In genomic region chr1:204419064-204419403, GRCh38 we compare ENCODE assay signal across 11 cellular contexts. TPM values are rescaled to one million over a fixed set of nuclear protein-coding genes. Genes with fewer than 3 reads are reported as not detected.
DNase-seq lines count a peak whose midpoint lies in the region; ATAC-seq, FAIRE-seq and TF ChIP-seq lines count a peak whose summit lies in the region.
"Had no signal": no experiment of that assay in that cellular context is flagged by ENCODE, and none has a peak within 500 bp of the region (broad histone marks: within the 10 kb centered on the region; RNA-seq: fewer than 3 reads in every experiment).

No MANE protein-coding gene starts in this region.

- DNase-seq in NCI-H2029 treated with DMSO at 0.1 percent for 48 hours (lab: John Stamatoyannopoulos, UW) (peak; percentile 17), epithelial cell of prostate (ENCODE audit: low read depth, low spot score) (no peak), pancreas (peak in 1 of 6 donors; percentile 31), GF-D8 (lab: John Stamatoyannopoulos, UW) (no peak)
- DNase-seq: CD8-positive, alpha-beta T cell had no signal

- intact Hi-C loops in pancreas (cut with DNase I) = no loop called here

- H3K27me3 ChIP-seq in BLaER1 treated with 17β-estradiol and CSF1 and Interleukin-3, amounts not matched to agents 10 nM and 100 nM = no peaks in the 10 kb centered on the region
- H3K27me3 ChIP-seq in pancreas = no peaks in the 10 kb centered on the region

- H4K20me1 ChIP-seq in BLaER1 treated with 17β-estradiol and CSF1 and Interleukin-3, amounts not matched to agents 10 nM and 100 nM = no peaks in the 10 kb centered on the region; a peak in 1 of 22 replicates

- FAIRE-seq in pancreas (lab: Jason Lieb, UNC) = no peak

- H3K27ac ChIP-seq in BLaER1 treated with 17β-estradiol and CSF1 and Interleukin-3, amounts not matched to agents 10 nM and 100 nM = 0 out of 22 replicates have a peak overlapping the region, but pooled peaks of 1 of the 11 experiments have one; percentile 3
- H3K27ac ChIP-seq in epithelial cell of prostate (peak overlapping the region; percentile 93), pancreas (peak overlapping the region; percentile 10 to 87 (median 62))

- TF ChIP-seq CTCF in pancreas (IDR thresholded peaks at IDR 0.05) = no peak

- no peak overlapping the region for H3K9ac ChIP-seq in BLaER1 treated with 17β-estradiol and CSF1 and Interleukin-3, amounts not matched to agents 10 nM and 100 nM

- H3K4me3 ChIP-seq in BLaER1 treated with 17β-estradiol and CSF1 and Interleukin-3, amounts not matched to agents 10 nM and 100 nM = no peak overlapping the region
- no peak overlapping the region for H3K4me3 ChIP-seq in pancreas
- H3K4me3 ChIP-seq: lung had no signal

- peaks cover 24 to 40% (median 30%) of the 10 kb centered on the region in 11 experiments for H3K36me3 ChIP-seq in BLaER1 treated with 17β-estradiol and CSF1 and Interleukin-3, amounts not matched to agents 10 nM and 100 nM
- H3K36me3 ChIP-seq in pancreas = no peaks in the 10 kb centered on the region

- peak overlapping the region in 7 of 11 experiments; percentile 31 to 62 (median 42); a peak in 10 of 22 replicates for H3K4me2 ChIP-seq in BLaER1 treated with 17β-estradiol and CSF1 and Interleukin-3, amounts not matched to agents 10 nM and 100 nM

- H3K9me3 ChIP-seq in BLaER1 treated with 17β-estradiol and CSF1 and Interleukin-3, amounts not matched to agents 10 nM and 100 nM (replicated peaks in 1 of 11) = 0 out of 22 replicates have a peak, but pooled peaks cover 0 to 5% (median 0%) of the 10 kb centered on the region in 11 experiments
- no peaks in the 10 kb centered on the region for H3K9me3 ChIP-seq in pancreas

- H3K4me1 ChIP-seq in BLaER1 treated with 17β-estradiol and CSF1 and Interleukin-3, amounts not matched to agents 10 nM and 100 nM = peaks cover 27 to 40% (median 34%) of the 10 kb centered on the region in 10 experiments
- H3K4me1 ChIP-seq in pancreas = peaks cover 19 to 33% (median 30%) of the 10 kb centered on the region in 3 donors

- peak; percentile 3 to 32 (median 26) for ATAC-seq in pancreas
- no peak for ATAC-seq in GM18870 (IDR thresholded peaks at IDR 0.05; ENCODE audit: unreplicated experiment)
- ATAC-seq in HG02840 (IDR thresholded peaks at IDR 0.05; ENCODE audit: low FRiP score, unreplicated experiment) = no peak
- ATAC-seq in GM19324 (IDR thresholded peaks at IDR 0.05; ENCODE audit: low FRiP score, unreplicated experiment) = no peak
- ATAC-seq: CD8-positive, alpha-beta T cell had no signal

RNA-seq across cellular contexts. Expression of gene PPP1R15B, which starts 7.4 kb away (rescaled TPM):
- total RNA-seq in pancreas = 10 to 100 TPM; 16.4 to 47.9 (median 23.4) TPM
- 10 to 100 TPM in 1 of 2 donors, 1 to 10 TPM in 1; 7.8 to 11.8 TPM for polyA plus RNA-seq in pancreas

RNA-seq across cellular contexts. Expression of gene PLEKHA6, which starts 59.3 kb away (rescaled TPM):
- total RNA-seq in pancreas = 10 to 100 TPM in 5 of 6 donors, 1 to 10 TPM in 1; 9.5 to 23.8 (median 15.0) TPM
- polyA plus RNA-seq in pancreas = 10 to 100 TPM; 13.2 to 18.5 TPM
- total RNA-seq: OCI-LY7 had no signal

Comparison
In these comparisons a context has a peak if more than half of its experiments do, and no peak if none do; other contexts are left out.
1. ATAC-seq: peak in pancreas (4 of 4); none in GM18870 (single experiment), HG02840 (single experiment) and GM19324 (single experiment).